In the genomic region with DNA sequence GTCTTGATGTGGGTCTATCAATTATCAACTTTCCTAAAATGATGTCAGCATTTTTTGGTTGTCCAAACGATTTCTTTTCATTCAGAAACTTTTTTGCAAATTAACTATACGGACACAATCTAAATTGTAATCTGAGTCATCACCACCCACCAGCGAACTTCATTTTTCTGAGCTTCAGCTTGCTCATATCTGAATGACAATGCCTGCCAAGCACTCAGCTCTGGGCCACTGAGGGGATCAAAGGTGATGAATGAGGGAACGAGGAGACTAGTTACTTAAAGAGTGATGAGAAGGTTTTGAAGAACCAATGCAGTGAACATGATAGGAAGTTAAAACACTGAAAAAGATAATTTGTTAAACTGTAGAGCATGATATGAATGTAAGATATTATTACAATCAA, we compare ENCODE assay signal across 19 cellular contexts. TPM values are rescaled to one million over a fixed set of nuclear protein-coding genes. Genes with fewer than 3 reads are reported as not detected.
DNase-seq lines count a peak whose midpoint lies in the region; ATAC-seq, FAIRE-seq and TF ChIP-seq lines count a peak whose summit lies in the region.
"Had no signal": no experiment of that assay in that cellular context is flagged by ENCODE, and none has a peak within 500 bp of the region (broad histone marks: within the 10 kb centered on the region; RNA-seq: fewer than 3 reads in every experiment).

No MANE protein-coding gene starts in this region.

- H3K4me1 Mint-ChIP-seq in activated naive CD8-positive, alpha-beta T cell treated with anti-CD3 and anti-CD28 coated beads, Interleukin-2, amount 50 U/mL, for 24 hours, result peaks cover 18% of the 10 kb centered on the region
- peaks cover 15% of the 10 kb centered on the region for H3K4me1 Mint-ChIP-seq in activated naive CD8-positive, alpha-beta T cell treated with anti-CD3 and anti-CD28 coated beads for 36 hours
- H3K4me1 Mint-ChIP-seq: nephron had no signal

- H3K9me3 Mint-ChIP-seq in activated naive CD8-positive, alpha-beta T cell treated with anti-CD3 and anti-CD28 coated beads, Interleukin-2, amount 50 U/mL, for 24 hours, result no peaks in the 10 kb centered on the region
- H3K9me3 Mint-ChIP-seq in activated naive CD8-positive, alpha-beta T cell treated with anti-CD3 and anti-CD28 coated beads for 36 hours, result no peaks in the 10 kb centered on the region
- H3K9me3 Mint-ChIP-seq: effector memory CD8-positive, alpha-beta T cell; stimulated activated naive CD8-positive, alpha-beta T cell treated with anti-CD3 and anti-CD28 coated beads, Interleukin-15, Interleukin-2, amounts not matched to agents 100 ng/mL and 50 ng/mL, for 24 hours had no signal

- no peaks in the 10 kb centered on the region for H3K4me1 ChIP-seq in NT2/D1 (ENCODE audit: insufficient read depth, insufficient read length)

- no peaks in the 10 kb centered on the region for H3K36me3 Mint-ChIP-seq in activated naive CD8-positive, alpha-beta T cell treated with anti-CD3 and anti-CD28 coated beads, Interleukin-2, amount 50 U/mL, for 24 hours (ENCODE audit: low read depth)
- no peaks in the 10 kb centered on the region for H3K36me3 Mint-ChIP-seq in activated naive CD8-positive, alpha-beta T cell treated with anti-CD3 and anti-CD28 coated beads for 36 hours

- H3K27me3 ChIP-seq in NT2/D1 (ENCODE audit: insufficient read depth, insufficient read length), result no peaks in the 10 kb centered on the region

- H3K27ac Mint-ChIP-seq in activated naive CD8-positive, alpha-beta T cell treated with anti-CD3 and anti-CD28 coated beads, Interleukin-2, amount 50 U/mL, for 24 hours, result no peak overlapping the region
- H3K27ac Mint-ChIP-seq in activated naive CD8-positive, alpha-beta T cell treated with anti-CD3 and anti-CD28 coated beads for 36 hours, result no peak overlapping the region
- H3K27ac Mint-ChIP-seq: activated naive CD8-positive, alpha-beta T cell; effector memory CD8-positive, alpha-beta T cell; nephron; progenitor cell of endocrine pancreas; stimulated activated naive CD8-positive, alpha-beta T cell treated with anti-CD3 and anti-CD28 coated beads, Interleukin-15, Interleukin-2, amounts not matched to agents 100 ng/mL and 50 ng/mL, for 24 hours had no signal

- H3K9ac ChIP-seq in NT2/D1 (ENCODE audit: insufficient read length, low read depth), result no peak overlapping the region

- H3K27me3 Mint-ChIP-seq in activated naive CD8-positive, alpha-beta T cell treated with anti-CD3 and anti-CD28 coated beads, Interleukin-2, amount 50 U/mL, for 24 hours, result no peaks in the 10 kb centered on the region
- H3K27me3 Mint-ChIP-seq in activated naive CD8-positive, alpha-beta T cell treated with anti-CD3 and anti-CD28 coated beads for 36 hours, result no peaks in the 10 kb centered on the region
- H3K27me3 Mint-ChIP-seq: progenitor cell of endocrine pancreas; stimulated activated naive CD8-positive, alpha-beta T cell treated with anti-CD3 and anti-CD28 coated beads, Interleukin-15, Interleukin-2, amounts not matched to agents 100 ng/mL and 50 ng/mL, for 24 hours had no signal

- no peak for TF ChIP-seq CTCF in choroid plexus epithelial cell (conservative IDR thresholded peaks at IDR 0.05; ENCODE audit: low read depth, low read length)
- no peak for TF ChIP-seq CTCF in D721Med (IDR thresholded peaks at IDR 0.05; ENCODE audit: insufficient read depth, missing control alignments)

- no peaks in the 10 kb centered on the region; the same call in 1 of the 2 replicates for H3K9me3 ChIP-seq in NT2/D1 (ENCODE audit: insufficient read depth, low read length)

- ATAC-seq in activated naive CD8-positive, alpha-beta T cell treated with anti-CD3 and anti-CD28 coated beads, Interleukin-2, amount 50 U/mL, for 24 hours, result peak; percentile 76
- ATAC-seq: effector memory CD8-positive, alpha-beta T cell; Right ventricle myocardium inferior had no signal

- no peak overlapping the region for H3K4me3 Mint-ChIP-seq in activated naive CD8-positive, alpha-beta T cell treated with anti-CD3 and anti-CD28 coated beads, Interleukin-2, amount 50 U/mL, for 24 hours
- H3K4me3 Mint-ChIP-seq in activated naive CD8-positive, alpha-beta T cell treated with anti-CD3 and anti-CD28 coated beads for 36 hours, result no peak overlapping the region
- H3K4me3 Mint-ChIP-seq: activated naive CD8-positive, alpha-beta T cell; effector memory CD8-positive, alpha-beta T cell; nephron; stimulated activated naive CD8-positive, alpha-beta T cell treated with anti-CD3 and anti-CD28 coated beads, Interleukin-15, Interleukin-2, amounts not matched to agents 100 ng/mL and 50 ng/mL, for 24 hours had no signal

- FAIRE-seq in D721Med (lab: Jason Lieb, UNC), result no peak
- FAIRE-seq: urothelium cell line had no signal

- no peaks in the 10 kb centered on the region for H3K36me3 ChIP-seq in NT2/D1 (ENCODE audit: insufficient read depth, insufficient read length, low read length)

- DNase-seq in activated naive CD8-positive, alpha-beta T cell treated with anti-CD3 and anti-CD28 coated beads, Interleukin-2, amount 50 U/mL, for 24 hours, result no peak
- DNase-seq in activated naive CD8-positive, alpha-beta T cell treated with anti-CD3 and anti-CD28 coated beads for 36 hours, result no peak
- peak; percentile 22 for DNase-seq in NT2/D1 (ENCODE audit: low read depth, low spot score)
- DNase-seq in choroid plexus epithelial cell (ENCODE audit: low read depth), result peak; percentile 66
- DNase-seq in stimulated activated CD8-positive, alpha-beta memory T cell treated with anti-CD3 and anti-CD28 coated beads, Interleukin-4, amount 100 ng/mL, for 48 hours, result peak; percentile 40
- no peak for DNase-seq in D721Med (ENCODE audit: insufficient read length, low spot score)
- no peak for DNase-seq in NCI-H69 (lab: John Stamatoyannopoulos, UW)
- DNase-seq in NCI-H1436 (lab: John Stamatoyannopoulos, UW), result no peak
- DNase-seq: effector memory CD8-positive, alpha-beta T cell; kidney glomerular epithelial cell; NCI-H1930; NCI-H446 treated with DMSO at 0.1 percent for 48 hours had no signal

- H3K4me3 ChIP-seq in NT2/D1 (ENCODE audit: insufficient read length, low read depth) (no peak overlapping the region), choroid plexus epithelial cell (ENCODE audit: low read depth, low read length) (no peak overlapping the region)
- H3K4me3 ChIP-seq: smooth muscle cell had no signal

RNA-seq across cellular contexts. Expression of a gene that starts 14.9 kb away (rescaled TPM):
- total RNA-seq in activated naive CD8-positive, alpha-beta T cell treated with anti-CD3 and anti-CD28 coated beads for 36 hours, result 10 to 100 TPM; 18.3 to 21.2 TPM

Comparison
In these comparisons a context has a peak if more than half of its experiments do, and no peak if none do; other contexts are left out.
1. DNase-seq: peak in NT2/D1 (single experiment), choroid plexus epithelial cell (single experiment) and stimulated activated CD8-positive, alpha-beta memory T cell treated with anti-CD3 and anti-CD28 coated beads, Interleukin-4, amount 100 ng/mL, for 48 hours (single experiment); none in activated naive CD8-positive, alpha-beta T cell treated with anti-CD3 and anti-CD28 coated beads, Interleukin-2, amount 50 U/mL, for 24 hours (single experiment), activated naive CD8-positive, alpha-beta T cell treated with anti-CD3 and anti-CD28 coated beads for 36 hours (single experiment), D721Med (single experiment), NCI-H69 (single experiment) and NCI-H1436 (single experiment).